21 cellular contexts compared by ENCODE assay signal in genomic region chr3:58119221-58119620, GRCh38.
"Had no signal": no experiment of that assay in that cellular context is flagged by ENCODE, and none has a peak within 500 bp of the region (broad histone marks: within the 10 kb centered on the region; RNA-seq: fewer than 3 reads in every experiment).

No MANE protein-coding gene starts in this region.

- DNase-seq: activated B cell treated with CpG ODN at 0.5 μM for 24 hours; activated CD4-positive, alpha-beta T cell treated with anti-CD3 and anti-CD28 coated beads for 1 hour; activated CD4-positive, alpha-beta T cell treated with anti-CD3 and anti-CD28 coated beads, Interleukin-2, amount 10 ng/mL, durations not matched to agents 24 days and 14 days; activated CD4-positive, alpha-beta T cell treated with anti-CD3 and anti-CD28 coated beads, Interleukin-2, amount 50 U/mL, for 48 hours; activated CD8-positive, alpha-beta memory T cell treated with anti-CD3 and anti-CD28 coated beads, Interleukin-2, amount 10 ng/mL, durations not matched to agents 7 days and 5 days; activated effector memory CD4-positive, alpha-beta T cell treated with Interleukin-2 at 50 U/mL for 16 hours; activated naive CD4-positive, alpha-beta T cell; activated T-cell treated with anti-CD3 and anti-CD28 coated beads, Interleukin-2, amount 50 U/mL, for 24 hours; aorta; KG1; NCI-H1048; NCI-H146; NCI-H187 treated with DMSO at 0.1 percent for 48 hours; NCI-H2081 treated with DMSO at 0.1 percent for 48 hours; NCI-H526; NCI-H774; NK-92 treated with Interleukin-12 subunit alpha and Interleukin-12 subunit beta, amount 100 ng/mL, for 24 hours; OCI-M1; SHP77 treated with DMSO at 0.1 percent for 48 hours; T-helper 17 cell; T-helper 9 cell had no signal
